ENCODE assay signal across 26 cellular contexts in the genomic region with DNA sequence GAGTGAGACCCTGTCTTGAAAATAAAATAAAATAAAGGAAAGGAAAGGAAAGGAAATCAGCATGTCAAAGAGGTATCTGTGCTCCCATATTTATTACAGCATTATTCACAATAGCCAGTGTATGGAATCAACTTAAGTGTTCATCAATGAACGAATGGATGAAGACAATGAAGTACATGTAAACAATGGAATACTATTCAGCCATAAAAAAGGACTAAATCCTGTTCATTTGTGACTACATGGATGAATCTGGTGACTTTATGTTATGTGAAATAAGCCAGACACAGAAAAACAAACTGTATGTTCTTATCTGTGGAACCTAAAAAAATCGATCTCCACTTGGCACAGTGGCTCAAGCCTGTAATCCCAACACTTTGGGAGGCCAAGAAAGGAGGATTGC.
"Had no signal": no experiment of that assay in that cellular context is flagged by ENCODE, and none has a peak within 500 bp of the region (broad histone marks: within the 10 kb centered on the region; RNA-seq: fewer than 3 reads in every experiment).

No MANE protein-coding gene starts in this region.

- H3K79me2 ChIP-seq: parathyroid adenoma had no signal

- FAIRE-seq: small intestine had no signal

- H3K27ac ChIP-seq: neural progenitor cell, ovary, parathyroid adenoma, psoas muscle, right lobe of liver, sigmoid colon, suprapubic skin, testis, tibial artery, transverse colon, upper lobe of right lung, uterus had no signal

- H2AFZ ChIP-seq: neural progenitor cell, parathyroid adenoma had no signal

- DNase-seq: natural killer cell; occipital lobe; ovary; posterior cingulate gyrus; psoas muscle; right cardiac atrium; right lobe of liver; small intestine; stimulated activated CD4-positive, alpha-beta T cell treated with anti-CD3 and anti-CD28 coated beads, Interleukin-15, amount 100 ng/mL, for 24 hours; stimulated activated CD4-positive, alpha-beta T cell treated with anti-CD3 and anti-CD28 coated beads, Interleukin-2, amount 100 ng/mL, for 24 hours; stimulated activated CD4-positive, alpha-beta T cell treated with anti-CD3 and anti-CD28 coated beads, Interleukin-2, amount 100 ng/mL, for 48 hours; stimulated activated CD4-positive, alpha-beta T cell treated with anti-CD3 and anti-CD28 coated beads, Interleukin-4, amount 100 ng/mL, for 24 hours; stimulated activated naive CD4-positive, alpha-beta T cell; stimulated activated naive CD8-positive, alpha-beta T cell treated with anti-CD3 and anti-CD28 coated beads, Interleukin-15, amount 100 ng/mL, for 72 hours; stimulated activated naive CD8-positive, alpha-beta T cell treated with anti-CD3 and anti-CD28 coated beads, Interleukin-15, Interleukin-2, amounts not matched to agents 100 U/mL and 50 U/mL, for 24 hours; substantia nigra; testis; tibial artery; transverse colon; upper lobe of right lung; uterus had no signal

- H3K4me1 ChIP-seq: uterus had no signal

- ATAC-seq: natural killer cell; psoas muscle; right cardiac atrium; right lobe of liver; stimulated activated effector memory CD8-positive, alpha-beta T cell treated with anti-CD3 and anti-CD28 coated beads, Interleukin-12 subunit alpha, Interleukin-12 subunit beta, amount 100 ng/mL, for 72 hours; stimulated activated naive CD8-positive, alpha-beta T cell treated with anti-CD3 and anti-CD28 coated beads, Interleukin-15, amount 100 ng/mL, for 72 hours; stimulated activated naive CD8-positive, alpha-beta T cell treated with anti-CD3 and anti-CD28 coated beads, Interleukin-15, Interleukin-2, amounts not matched to agents 100 U/mL and 50 U/mL, for 24 hours; upper lobe of right lung had no signal

- H3K4me2 ChIP-seq: neural progenitor cell had no signal

- H3K36me3 ChIP-seq: neural progenitor cell, ovary, right lobe of liver, sigmoid colon, suprapubic skin, tibial artery, transverse colon, upper lobe of right lung, uterus had no signal

- H3K27me3 ChIP-seq: neural progenitor cell, ovary, right lobe of liver, sigmoid colon, suprapubic skin, testis, tibial artery, transverse colon, upper lobe of right lung, uterus had no signal

- H3K4me3 ChIP-seq: neural progenitor cell, ovary, psoas muscle, right lobe of liver, sigmoid colon, suprapubic skin, testis, tibial artery, transverse colon, upper lobe of right lung, uterus had no signal

- H3K9me3 ChIP-seq: ovary, psoas muscle, right lobe of liver, sigmoid colon, suprapubic skin, testis, tibial artery, transverse colon, upper lobe of right lung, uterus had no signal

- H3K9ac ChIP-seq: neural progenitor cell, parathyroid adenoma had no signal
